Comparison of ENCODE assay signal across 20 cellular contexts in the genomic region with DNA sequence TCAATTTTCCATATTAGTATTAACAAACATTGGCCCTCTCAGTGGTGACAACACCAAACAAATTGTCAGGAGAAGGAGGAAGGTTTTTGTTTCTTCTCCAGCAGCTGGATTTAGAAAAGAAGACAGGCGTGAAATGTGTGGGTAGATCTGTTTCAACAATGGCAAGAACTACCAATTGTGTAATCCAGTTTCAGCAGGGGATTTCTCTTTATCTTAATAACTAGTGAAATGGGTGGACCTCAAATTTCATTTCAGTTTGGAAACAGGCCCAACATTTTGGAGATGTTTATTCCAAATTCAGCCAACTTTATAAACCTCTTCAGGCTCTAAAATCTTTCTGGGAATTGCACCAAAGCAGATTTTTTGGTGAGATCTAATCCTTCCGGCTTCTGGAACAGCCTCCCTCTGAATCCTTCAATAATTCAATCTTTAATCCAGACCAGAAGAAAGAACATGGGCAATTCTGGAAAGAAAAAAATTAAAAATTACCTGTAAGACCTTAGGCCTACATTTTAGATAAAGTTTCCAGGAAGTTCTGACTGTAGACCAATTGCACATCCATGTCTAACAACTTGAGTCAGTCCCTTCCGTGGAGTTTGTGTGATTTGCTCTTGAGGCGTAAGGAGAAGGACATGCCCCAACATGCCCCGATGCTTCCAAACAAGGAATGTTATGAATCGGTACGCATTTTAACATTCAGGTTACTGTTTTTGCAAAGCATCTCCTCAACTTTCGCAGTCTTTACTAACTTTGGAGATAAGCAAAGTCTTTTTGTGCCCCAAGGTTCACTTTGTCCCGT.
DNase-seq lines count a peak whose midpoint lies in the region; ATAC-seq, FAIRE-seq and TF ChIP-seq lines count a peak whose summit lies in the region.
"Had no signal": no experiment of that assay in that cellular context is flagged by ENCODE, and none has a peak within 500 bp of the region (broad histone marks: within the 10 kb centered on the region; RNA-seq: fewer than 3 reads in every experiment).

No MANE protein-coding gene starts in this region.

- 81 to 82% methylated on average over 9 of the region's 9 CpGs for WGBS in tibial nerve, 2 donors

- no peaks in the 10 kb centered on the region for H3K27me3 ChIP-seq in keratinocyte (ENCODE audit: control insufficient read depth, extremely low read depth, insufficient read depth, low read length)
- no peaks in the 10 kb centered on the region for H3K27me3 ChIP-seq in tibial nerve
- H3K27me3 ChIP-seq: cardiac muscle cell, hepatocyte, neutrophil, SJCRH30 had no signal

- peak; percentile 83 for FAIRE-seq in endometrium (lab: Jason Lieb, UNC)
- peak; percentile 83 for FAIRE-seq in keratinocyte (lab: Jason Lieb, UNC)

- TF ChIP-seq POLR2A in tibial nerve (IDR thresholded peaks at IDR 0.05) = no peak

- H3K79me2 ChIP-seq in keratinocyte (ENCODE audit: control insufficient read depth, insufficient read depth, low read length) = no peaks in the 10 kb centered on the region
- H3K79me2 ChIP-seq: hepatocyte had no signal

- DNase-seq in LHCN-M2 (ENCODE audit: low read depth) (peak; percentile 11), keratinocyte (ENCODE audit: low read depth, low spot score) (peak; percentile 55), tibial nerve (ENCODE audit: low spot score in 2 of 2) (peak in 1 of 2 donors; percentile 22), NCI-H2081 (lab: John Stamatoyannopoulos, UW) (no peak), pons (ENCODE audit: low spot score) (no peak)
- DNase-seq: activated CD8-positive, alpha-beta T cell treated with anti-CD3 and anti-CD28 coated beads for 36 hours; activated T-cell treated with anti-CD3 and anti-CD28 coated beads, Interleukin-2, amount 50 U/mL, for 4 hours; AML-193; Kasumi-1; NCI-H1105 treated with DMSO at 0.1 percent for 48 hours; NCI-H2171 treated with DMSO at 0.1 percent for 48 hours; SJCRH30; stimulated activated naive B cell treated with anti-CD40 and anti-IgM and Interleukin-4, amounts not matched to agents 10 μg/mL and 1 μg/mL and 100 μg/mL, for 72 hours; T-helper 2 cell had no signal

- no peaks in the 10 kb centered on the region for H4K20me1 ChIP-seq in keratinocyte (ENCODE audit: control insufficient read depth, extremely low read depth, insufficient read depth, low read length)

- peak overlapping the region; percentile 70 for H3K4me2 ChIP-seq in keratinocyte (ENCODE audit: control insufficient read depth, extremely low read depth, insufficient read depth, low read depth, low read length)
- H3K4me2 ChIP-seq: hepatocyte had no signal

- no peak for ATAC-seq in HG03342 (IDR thresholded peaks at IDR 0.05; ENCODE audit: unreplicated experiment)
- ATAC-seq: activated CD8-positive, alpha-beta T cell treated with anti-CD3 and anti-CD28 coated beads for 36 hours; activated T-cell treated with anti-CD3 and anti-CD28 coated beads, Interleukin-2, amount 50 U/mL, for 4 hours; stimulated activated naive B cell treated with anti-CD40 and anti-IgM and Interleukin-4, amounts not matched to agents 10 μg/mL and 1 μg/mL and 100 μg/mL, for 72 hours; WTC11 had no signal

- peak overlapping the region; percentile 85 for H2AFZ ChIP-seq in keratinocyte (ENCODE audit: control insufficient read depth, low read length)
- H2AFZ ChIP-seq: hepatocyte had no signal

- H3K36me3 ChIP-seq in keratinocyte (ENCODE audit: control insufficient read depth in 2 of 2, extremely low read depth in 1 of 2, insufficient read depth in 2 of 2, low read length in 2 of 2) (no peaks in the 10 kb centered on the region), tibial nerve (no peaks in the 10 kb centered on the region)
- H3K36me3 ChIP-seq: cardiac muscle cell, neutrophil, SJCRH30 had no signal

- H3K27ac ChIP-seq in keratinocyte (ENCODE audit: control insufficient read depth, insufficient read depth, low read length) (peak overlapping the region; percentile 50), tibial nerve (peak overlapping the region in 3 of 4 donors; percentile 55 to 63 (median 57))
- H3K27ac ChIP-seq: cardiac muscle cell, hepatocyte, neutrophil, SJCRH30 had no signal

- H3K4me3 ChIP-seq in keratinocyte (ENCODE audit: control insufficient read depth in 2 of 3, extremely low read depth in 1 of 3, insufficient read depth in 2 of 3, low read depth in 1 of 3, low read length in 3 of 3) = no peak overlapping the region
- H3K4me3 ChIP-seq in tibial nerve = no peak overlapping the region
- H3K4me3 ChIP-seq: cardiac muscle cell, hepatocyte, SJCRH30 had no signal

- no peaks in the 10 kb centered on the region for H3K9me1 ChIP-seq in keratinocyte (ENCODE audit: control insufficient read depth, extremely low read depth, insufficient read depth, low read length)

- dilution Hi-C loops in keratinocyte (cut with MboI; ENCODE audit: extremely low pct_ligation_motif_present, low sequenced_read_pairs) = no loop called here

- TF ChIP-seq EP300 in tibial nerve (IDR thresholded peaks at IDR 0.05) = peak in 1 of 2 donors; percentile 42

- TF ChIP-seq CTCF in keratinocyte (optimal IDR thresholded peaks at IDR 0.05 in 1 of 3, IDR thresholded peaks at IDR 0.05 in 1 of 3, conservative IDR thresholded peaks at IDR 0.05 in 1 of 3; ENCODE audit: extremely low read depth in 1 of 3, insufficient read depth in 2 of 3, low read length in 3 of 3) = no peak
- TF ChIP-seq CTCF in tibial nerve (IDR thresholded peaks at IDR 0.05) = no peak

- H3K4me1 ChIP-seq in keratinocyte (ENCODE audit: control insufficient read depth, extremely low read depth, insufficient read depth, low read length) = peaks cover 10% of the 10 kb centered on the region
- peaks cover 0 to 55% (median 11%) of the 10 kb centered on the region in 4 donors for H3K4me1 ChIP-seq in tibial nerve
- H3K4me1 ChIP-seq: SJCRH30 had no signal

- no peaks in the 10 kb centered on the region for H3K9me3 ChIP-seq in keratinocyte (ENCODE audit: control insufficient read depth, low read depth, low read length)
- no peaks in the 10 kb centered on the region for H3K9me3 ChIP-seq in tibial nerve
- H3K9me3 ChIP-seq: neutrophil, SJCRH30 had no signal

- no peak overlapping the region for H3K9ac ChIP-seq in keratinocyte (ENCODE audit: control insufficient read depth, extremely low read depth, insufficient read depth, low read length)

Comparison
In these comparisons a context has a peak if more than half of its experiments do, and no peak if none do; other contexts are left out.
1. DNase-seq: peak in LHCN-M2 (single experiment) and keratinocyte (single experiment); none in NCI-H2081 (0 of 2) and pons (single experiment).